In genomic region chr9:83680233-83680632, GRCh38 we compare ENCODE assay signal across 33 cellular contexts. TPM values are rescaled to one million over a fixed set of nuclear protein-coding genes. Genes with fewer than 3 reads are reported as not detected.
"Had no signal": no experiment of that assay in that cellular context is flagged by ENCODE, and none has a peak within 500 bp of the region (broad histone marks: within the 10 kb centered on the region; RNA-seq: fewer than 3 reads in every experiment).

No MANE protein-coding gene starts in this region.

- DNase-seq: activated CD4-positive, alpha-beta memory T cell treated with anti-CD3 and anti-CD28 coated beads, Interleukin-2, amount 10 ng/mL, durations not matched to agents 7 days and 5 days; activated CD4-positive, alpha-beta T cell treated with anti-CD3 and anti-CD28 coated beads, Interleukin-2, amount 10 ng/mL, durations not matched to agents 7 days and 5 days; activated CD8-positive, alpha-beta memory T cell treated with anti-CD3 and anti-CD28 coated beads, Interleukin-2, amount 10 ng/mL, durations not matched to agents 7 days and 5 days; dorsolateral prefrontal cortex; effector memory CD4-positive, alpha-beta T cell; erythroblast; left colon; naive B cell; nucleus accumbens; SK-N-SH; stimulated activated CD4-positive, alpha-beta T cell treated with anti-CD3 and anti-CD28 coated beads, Interleukin-2, amount 100 ng/mL, for 24 hours; stimulated activated naive CD4-positive, alpha-beta T cell treated with Interleukin-2 at 50 U/mL for 16 hours; SW 1271; T1000; trophoblast cell; WERI-Rb-1 had no signal

- H3K4me1 Mint-ChIP-seq: mesothelial cell of epicardium, naive B cell had no signal

- H3K9me3 ChIP-seq: ascending aorta, gastroesophageal sphincter, right atrium auricular region, SK-N-SH, thoracic aorta had no signal

- H3K4me3 Mint-ChIP-seq: activated CD4-positive, alpha-beta memory T cell treated with anti-CD3 and anti-CD28 coated beads, Interleukin-2, amount 10 ng/mL, durations not matched to agents 7 days and 5 days; activated CD4-positive, alpha-beta T cell treated with anti-CD3 and anti-CD28 coated beads, Interleukin-2, amount 10 ng/mL, durations not matched to agents 7 days and 5 days; activated CD8-positive, alpha-beta memory T cell treated with anti-CD3 and anti-CD28 coated beads, Interleukin-2, amount 10 ng/mL, durations not matched to agents 7 days and 5 days; activated naive CD8-positive, alpha-beta T cell; brain; mesothelial cell of epicardium; naive B cell; neural crest cell; T-helper 1 cell treated with Interleukin-12 subunit alpha and Interleukin-12 subunit beta and Interleukin-4 antibody, amounts not matched to agents 30 μg/mL and 1 μg/mL, for 36 hours had no signal

- H3K9me2 ChIP-seq: SK-N-SH had no signal

- H3K27ac Mint-ChIP-seq: activated CD4-positive, alpha-beta memory T cell treated with anti-CD3 and anti-CD28 coated beads, Interleukin-2, amount 10 ng/mL, durations not matched to agents 7 days and 5 days; activated T-helper 2 cell treated with anti-CD3 and anti-CD28 coated beads, Interferon-gamma antibody, Interleukin-2, Interleukin-4, amounts not matched to agents 10 μg/mL and 5 μg/mL and 100 μg/mL, durations not matched to agents 14 hours and 24 hours and 36 hours; brain; mesothelial cell of epicardium; T-helper 1 cell treated with Interleukin-12 subunit alpha and Interleukin-12 subunit beta and Interleukin-4 antibody, amounts not matched to agents 30 μg/mL and 1 μg/mL, for 36 hours had no signal

- H3K4me2 ChIP-seq: hepatocyte, SK-N-SH, smooth muscle cell had no signal

- FAIRE-seq: keratinocyte, urothelium cell line had no signal

- H3K27ac ChIP-seq: ascending aorta, cardiac muscle cell, coronary artery, gastroesophageal sphincter, hepatocyte, right atrium auricular region, thoracic aorta, WERI-Rb-1 had no signal

- H3K4me3 ChIP-seq: ascending aorta, cardiac muscle cell, coronary artery, dorsolateral prefrontal cortex, gastroesophageal sphincter, hepatocyte, right atrium auricular region, smooth muscle cell, thoracic aorta had no signal

- H3K4me1 ChIP-seq: ascending aorta, right atrium auricular region had no signal

- H3K27me3 ChIP-seq: ascending aorta, cardiac muscle cell, dorsolateral prefrontal cortex, gastroesophageal sphincter, hepatocyte, right atrium auricular region had no signal

- H3K27me3 Mint-ChIP-seq: activated CD4-positive, alpha-beta memory T cell treated with anti-CD3 and anti-CD28 coated beads, Interleukin-2, amount 10 ng/mL, durations not matched to agents 7 days and 5 days; activated CD4-positive, alpha-beta T cell treated with anti-CD3 and anti-CD28 coated beads, Interleukin-2, amount 10 ng/mL, durations not matched to agents 7 days and 5 days; activated CD8-positive, alpha-beta memory T cell treated with anti-CD3 and anti-CD28 coated beads, Interleukin-2, amount 10 ng/mL, durations not matched to agents 7 days and 5 days; activated naive CD8-positive, alpha-beta T cell; naive B cell had no signal

- ATAC-seq: activated CD4-positive, CD25-positive, alpha-beta regulatory T cell treated with anti-CD3 and anti-CD28 coated beads, Interleukin-2, amount 50 U/mL, for 24 hours; activated CD8-positive, alpha-beta memory T cell treated with anti-CD3 and anti-CD28 coated beads, Interleukin-2, amount 10 ng/mL, durations not matched to agents 7 days and 5 days; gastroesophageal sphincter; left colon had no signal

- H3K9me3 Mint-ChIP-seq: activated CD4-positive, alpha-beta memory T cell treated with anti-CD3 and anti-CD28 coated beads, Interleukin-2, amount 10 ng/mL, durations not matched to agents 7 days and 5 days; activated CD4-positive, alpha-beta T cell treated with anti-CD3 and anti-CD28 coated beads, Interleukin-2, amount 10 ng/mL, durations not matched to agents 7 days and 5 days; activated T-helper 2 cell treated with anti-CD3 and anti-CD28 coated beads, Interferon-gamma antibody, Interleukin-2, Interleukin-4, amounts not matched to agents 10 μg/mL and 5 μg/mL and 100 μg/mL, durations not matched to agents 14 hours and 24 hours and 36 hours; brain; mesothelial cell of epicardium; naive B cell; neural crest cell; T-helper 1 cell treated with Interleukin-12 subunit alpha and Interleukin-12 subunit beta and Interleukin-4 antibody, amounts not matched to agents 30 μg/mL and 1 μg/mL, for 36 hours had no signal

- H2AFZ ChIP-seq: hepatocyte had no signal

- H3K9ac ChIP-seq: SK-N-SH had no signal

RNA-seq across cellular contexts. Expression of gene IDNK, which starts 57.3 kb away (rescaled TPM):
- total RNA-seq: ascending aorta had no signal
